ENCODE assay signal across 25 cellular contexts in genomic region chr20:23403721-23404120, GRCh38. TPM values are rescaled to one million over a fixed set of nuclear protein-coding genes. Genes with fewer than 3 reads are reported as not detected.
DNase-seq lines count a peak whose midpoint lies in the region; ATAC-seq and TF ChIP-seq lines count a peak whose summit lies in the region.
"Had no signal": no experiment of that assay in that cellular context is flagged by ENCODE, and none has a peak within 500 bp of the region (broad histone marks: within the 10 kb centered on the region; RNA-seq: fewer than 3 reads in every experiment).

No MANE protein-coding gene starts in this region.

- peaks cover 5% of the 10 kb centered on the region for H3K36me3 ChIP-seq in left ventricle myocardium inferior
- H3K36me3 ChIP-seq in neutrophil = peaks cover 17% of the 10 kb centered on the region
- no peaks in the 10 kb centered on the region; the same call in 1 of the 2 replicates for H3K36me3 ChIP-seq in BE2C

- TF ChIP-seq CTCF in left ventricle myocardium inferior (IDR thresholded peaks at IDR 0.05; ENCODE audit: borderline replicate concordance) (no peak), fibroblast of pulmonary artery (IDR thresholded peaks at IDR 0.05; ENCODE audit: low read length, missing control alignments) (no peak), neutrophil (IDR thresholded peaks at IDR 0.05) (no peak), BE2C (IDR thresholded peaks at IDR 0.05; ENCODE audit: low read depth, low read length) (no peak)

- H3K27ac ChIP-seq in left ventricle myocardium inferior (replicated peaks) = peak overlapping the region; percentile 38
- peak overlapping the region; percentile 52 for H3K27ac ChIP-seq in neutrophil
- H3K27ac ChIP-seq: C4-2B, GM23248, HL-60 had no signal

- H3K4me3 ChIP-seq in left ventricle myocardium inferior (no peak overlapping the region), fibroblast of pulmonary artery (replicated peaks; ENCODE audit: low read depth, low read length) (no peak overlapping the region), neutrophil (ENCODE audit: low read depth in 1 of 2, low read length in 1 of 2) (no peak overlapping the region), BE2C (ENCODE audit: low read depth, low read length) (no peak overlapping the region)
- H3K4me3 ChIP-seq: GM23248, HAP-1 had no signal

- H3K27me3 ChIP-seq in left ventricle myocardium inferior (ENCODE audit: low read depth) = no peaks in the 10 kb centered on the region
- no peaks in the 10 kb centered on the region for H3K27me3 ChIP-seq in neutrophil
- no peaks in the 10 kb centered on the region for H3K27me3 ChIP-seq in BE2C

- H3K4me1 ChIP-seq in left ventricle myocardium inferior (peaks cover 81% of the 10 kb centered on the region), neutrophil (ENCODE audit: control insufficient read depth in 1 of 2, insufficient read depth in 1 of 2, low read depth in 1 of 2, low read length in 1 of 2) (peaks cover 15 to 18% of the 10 kb centered on the region in 2 experiments), BE2C (no peaks in the 10 kb centered on the region)
- H3K4me1 ChIP-seq: HAP-1 had no signal

- no peak for DNase-seq in left ventricle myocardium inferior
- DNase-seq in left ventricle myocardium superior = no peak
- peak; percentile 19 for DNase-seq in fibroblast of pulmonary artery (ENCODE audit: low read depth)
- DNase-seq in BE2C = no peak
- DNase-seq: 8988T; Calu3; CD8-positive, alpha-beta memory T cell; DMS153; KG1; NCI-H1105; NCI-H146; NCI-H2029 treated with DMSO at 0.1 percent for 48 hours; NCI-H345; NCI-H524; NCI-H774; NK-92 treated with Interleukin-12 subunit alpha and Interleukin-12 subunit beta, amount 100 ng/mL, for 24 hours had no signal

- H3K9me3 ChIP-seq in left ventricle myocardium inferior (replicated peaks) (no peaks in the 10 kb centered on the region), neutrophil (no peaks in the 10 kb centered on the region), BE2C (no peaks in the 10 kb centered on the region)
- H3K9me3 ChIP-seq: HAP-1 had no signal

- intact Hi-C loops in left ventricle myocardium inferior (cut with micrococcal nuclease) = no loop called here
- intact Hi-C loops in left ventricle myocardium superior (cut with micrococcal nuclease) = no loop called here

- ATAC-seq in left ventricle myocardium superior (no peak), GM21381 (IDR thresholded peaks at IDR 0.05; ENCODE audit: unreplicated experiment) (no peak)
- ATAC-seq: Panc1 had no signal

RNA-seq across cellular contexts. Expression of gene NAPB, which starts 17.6 kb away (rescaled TPM):
- total RNA-seq in left ventricle myocardium inferior (5.2 TPM), left ventricle myocardium superior (6.0 TPM)
- 9.0 TPM for polyA plus RNA-seq in BE2C (2012; ENCODE audit: insufficient read depth, insufficient read length, low read depth)

RNA-seq across cellular contexts. Expression of gene CSTL1, which starts 35.8 kb away (rescaled TPM):
- total RNA-seq in left ventricle myocardium inferior (not detected), left ventricle myocardium superior (not detected)
- polyA plus RNA-seq in BE2C (2012; ENCODE audit: insufficient read depth, insufficient read length, low read depth) = not detected
- total RNA-seq: Calu3; CD8-positive, alpha-beta memory T cell; G401; GM23248; HT-29 had no signal
- polyA plus RNA-seq: CD8-positive, alpha-beta memory T cell; GM23248 had no signal

RNA-seq across cellular contexts. Expression of gene GZF1, which starts 41.7 kb away (rescaled TPM):
- total RNA-seq in left ventricle myocardium inferior = 24.9 TPM
- 26.7 TPM for total RNA-seq in left ventricle myocardium superior
- 63.6 TPM for polyA plus RNA-seq in BE2C (2012; ENCODE audit: insufficient read depth, insufficient read length, low read depth)

RNA-seq across cellular contexts. Expression of gene CST11, which starts 49.0 kb away (rescaled TPM):
- total RNA-seq in left ventricle myocardium inferior = not detected
- not detected for total RNA-seq in left ventricle myocardium superior
- not detected for polyA plus RNA-seq in BE2C (2012; ENCODE audit: insufficient read depth, insufficient read length, low read depth)
- total RNA-seq: Calu3; CD8-positive, alpha-beta memory T cell; G401; GM23248; HT-29 had no signal
- polyA plus RNA-seq: CD8-positive, alpha-beta memory T cell; GM23248 had no signal

RNA-seq across cellular contexts. Expression of gene NXT1, which starts 53.1 kb away (rescaled TPM):
- total RNA-seq in left ventricle myocardium inferior (7.3 TPM), left ventricle myocardium superior (6.0 TPM)
- 133 TPM for polyA plus RNA-seq in BE2C (2012; ENCODE audit: insufficient read depth, insufficient read length, low read depth)
